In the genomic region with DNA sequence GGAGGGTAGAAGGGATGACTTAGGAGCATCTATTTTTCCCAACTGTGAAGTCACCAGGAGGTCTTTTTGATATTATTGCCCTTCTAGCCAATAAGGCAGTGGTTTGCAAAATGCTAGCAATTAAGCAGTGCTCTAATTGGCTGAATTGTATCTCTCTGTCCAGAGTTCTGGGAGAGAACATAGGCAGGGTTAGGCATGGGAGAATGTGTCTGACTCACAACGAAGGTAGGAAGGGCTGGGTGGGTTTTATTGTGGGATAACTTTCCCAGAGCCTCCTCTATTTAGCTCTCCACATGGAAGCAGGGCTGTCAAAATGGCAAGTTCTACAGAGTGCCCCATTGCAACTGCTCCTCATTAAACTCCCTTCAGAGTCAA, we compare ENCODE assay signal across 16 cellular contexts.
DNase-seq lines count a peak whose midpoint lies in the region; ATAC-seq and TF ChIP-seq lines count a peak whose summit lies in the region.
"Had no signal": no experiment of that assay in that cellular context is flagged by ENCODE, and none has a peak within 500 bp of the region (broad histone marks: within the 10 kb centered on the region; RNA-seq: fewer than 3 reads in every experiment).

No MANE protein-coding gene starts in this region.

- no peak overlapping the region for H3K4me2 ChIP-seq in PC-9

- no peak for TF ChIP-seq CTCF in PC-9 (conservative IDR thresholded peaks at IDR 0.05)

- POLR2A ChIA-PET in PC-9 (lab: Charles Lee; ENCODE audit: unreplicated experiment): no interaction called here

- no peaks in the 10 kb centered on the region for H3K9me2 ChIP-seq in PC-9 (ENCODE audit: insufficient read depth)

- no peak overlapping the region for H3K27ac ChIP-seq in PC-9

- no peak overlapping the region for H2AFZ ChIP-seq in PC-9

- H3K79me2 ChIP-seq in PC-9 (ENCODE audit: low read depth): no peaks in the 10 kb centered on the region

- no TSS peak for BruUV-seq in PC-9 (replicated peaks; lab: Mats Ljungman, UMichigan)

- H3K4me1 ChIP-seq in PC-9 (replicated peaks; ENCODE audit: insufficient read depth): no peaks in the 10 kb centered on the region

- no peaks in the 10 kb centered on the region for H4K20me1 ChIP-seq in PC-9 (ENCODE audit: insufficient read depth)

- CTCF ChIA-PET in PC-9 (lab: Charles Lee): no interaction called here

- H3K9me3 ChIP-seq in PC-9 (ENCODE audit: insufficient read depth, low read depth): no peaks in the 10 kb centered on the region

- DNase-seq in A172 (ENCODE audit: low spot score) (peak; percentile 52), SK-MEL-5 (ENCODE audit: low read depth, low spot score) (peak; percentile 45), mesenteric fat pad (ENCODE audit: low spot score) (no peak), PC-9 (no peak), cardiac septum (ENCODE audit: low spot score) (no peak), NCI-H526 treated with DMSO at 0.1 percent for 48 hours (lab: John Stamatoyannopoulos, UW) (no peak)
- DNase-seq: activated B cell treated with CpG ODN at 0.5 μM for 24 hours; effector memory CD8-positive, alpha-beta T cell; HFFc6; MM.1S; naive thymus-derived CD4-positive, alpha-beta T cell; OCI-M1; stimulated activated CD4-positive, alpha-beta T cell treated with anti-CD3 and anti-CD28 coated beads, Interleukin-12 subunit alpha, Interleukin-12 subunit beta, amount 100 ng/mL, for 4 hours; stimulated activated naive CD4-positive, alpha-beta T cell had no signal

- no peaks in the 10 kb centered on the region for H3K36me3 ChIP-seq in PC-9 (ENCODE audit: low read depth)

- ATAC-seq in GM19043 (IDR thresholded peaks at IDR 0.05; ENCODE audit: low read depth, unreplicated experiment) (peak; percentile 1), HG03066 (IDR thresholded peaks at IDR 0.05; ENCODE audit: low read depth, unreplicated experiment) (peak; percentile 11)
- ATAC-seq: effector memory CD8-positive, alpha-beta T cell had no signal

- peaks cover 25% of the 10 kb centered on the region for H3K27me3 ChIP-seq in PC-9 (ENCODE audit: insufficient read depth, low read depth)

- intact Hi-C loops in PC-9 (cut with micrococcal nuclease; ENCODE audit: unreplicated experiment) (no loop called here), cardiac septum (cut with DNase I) (no loop called here)

- no peak overlapping the region for H3K4me3 ChIP-seq in PC-9

- in situ Hi-C loops in SK-MEL-5 (cut with HindIII; ENCODE audit: low pct_unique_long_range_greater_than_20kb, low sequenced_read_pairs): no loop called here

- no peaks in the 10 kb centered on the region for H3F3A ChIP-seq in PC-9 (ENCODE audit: insufficient read depth, low read depth)

Comparison
In these comparisons a context has a peak if more than half of its experiments do, and no peak if none do; other contexts are left out.
1. DNase-seq: peak in A172 (single experiment) and SK-MEL-5 (single experiment); none in mesenteric fat pad (single experiment), PC-9 (0 of 2), cardiac septum (single experiment) and NCI-H526 treated with DMSO at 0.1 percent for 48 hours (single experiment).